Comparison of ENCODE assay signal across 9 cellular contexts in genomic region chr18:46072959-46073358, GRCh38. TPM values are rescaled to one million over a fixed set of nuclear protein-coding genes. Genes with fewer than 3 reads are reported as not detected.
DNase-seq lines count a peak whose midpoint lies in the region; ATAC-seq and TF ChIP-seq lines count a peak whose summit lies in the region.
"Had no signal": no experiment of that assay in that cellular context is flagged by ENCODE, and none has a peak within 500 bp of the region (broad histone marks: within the 10 kb centered on the region; RNA-seq: fewer than 3 reads in every experiment).

No MANE protein-coding gene starts in this region.

- no peaks in the 10 kb centered on the region for H3K27me3 ChIP-seq in CD4-positive, alpha-beta T cell (ENCODE audit: control insufficient read depth, insufficient read depth, low read length)
- no peaks in the 10 kb centered on the region for H3K27me3 ChIP-seq in naive thymus-derived CD4-positive, alpha-beta T cell (ENCODE audit: control insufficient read depth in 2 of 2, insufficient read depth in 2 of 2, low read length in 2 of 2)

- peaks cover 0 to 4% (median 0%) of the 10 kb centered on the region in 3 experiments for H3K36me3 ChIP-seq in naive thymus-derived CD4-positive, alpha-beta T cell (ENCODE audit: control insufficient read depth in 2 of 3, insufficient read depth in 3 of 3, low read length in 3 of 3)

- H3K4me1 Mint-ChIP-seq in CD4-positive, alpha-beta T cell (ENCODE audit: low read depth), result peaks cover 44% of the 10 kb centered on the region
- H3K4me1 Mint-ChIP-seq in Calu3 (ENCODE audit: low read depth, unreplicated experiment), result peaks cover 24% of the 10 kb centered on the region
- H3K4me1 Mint-ChIP-seq in activated naive CD8-positive, alpha-beta T cell treated with anti-CD3 and anti-CD28 coated beads for 36 hours, result peaks cover 37% of the 10 kb centered on the region
- peaks cover 23 to 43% (median 40%) of the 10 kb centered on the region in 7 donors for H3K4me1 Mint-ChIP-seq in naive thymus-derived CD4-positive, alpha-beta T cell

- H3K4me1 ChIP-seq in naive thymus-derived CD4-positive, alpha-beta T cell (ENCODE audit: control insufficient read depth in 2 of 2, insufficient read depth in 2 of 2, low read length in 2 of 2), result peaks cover 13 to 25% of the 10 kb centered on the region in 2 donors

- H3K9me3 Mint-ChIP-seq in CD4-positive, alpha-beta T cell, result no peaks in the 10 kb centered on the region
- no peaks in the 10 kb centered on the region for H3K9me3 Mint-ChIP-seq in Calu3 (ENCODE audit: low read depth, unreplicated experiment)
- H3K9me3 Mint-ChIP-seq in activated naive CD8-positive, alpha-beta T cell treated with anti-CD3 and anti-CD28 coated beads for 36 hours, result no peaks in the 10 kb centered on the region
- no peaks in the 10 kb centered on the region for H3K9me3 Mint-ChIP-seq in naive thymus-derived CD4-positive, alpha-beta T cell

- TF ChIP-seq CTCF in CD4-positive, alpha-beta T cell (IDR thresholded peaks at IDR 0.05), result no peak
- no peak for TF ChIP-seq CTCF in Calu3 (IDR thresholded peaks at IDR 0.05; ENCODE audit: unreplicated experiment)

- DNase-seq in CD4-positive, alpha-beta T cell, result no peak
- no peak for DNase-seq in Calu3
- DNase-seq in activated naive CD8-positive, alpha-beta T cell treated with anti-CD3 and anti-CD28 coated beads for 36 hours, result no peak
- DNase-seq in naive thymus-derived CD4-positive, alpha-beta T cell, result no peak
- no peak for DNase-seq in pons (ENCODE audit: low spot score)
- DNase-seq: left cardiac atrium had no signal

- H3K4me3 Mint-ChIP-seq in CD4-positive, alpha-beta T cell, result peak overlapping the region; percentile 81
- H3K4me3 Mint-ChIP-seq in Calu3 (ENCODE audit: low read depth, unreplicated experiment), result peak overlapping the region; percentile 64
- peak overlapping the region; percentile 81 for H3K4me3 Mint-ChIP-seq in activated naive CD8-positive, alpha-beta T cell treated with anti-CD3 and anti-CD28 coated beads for 36 hours
- peak overlapping the region; percentile 59 to 90 (median 86) for H3K4me3 Mint-ChIP-seq in naive thymus-derived CD4-positive, alpha-beta T cell

- CTCF ChIA-PET in CD4-positive, alpha-beta T cell (lab: Charles Lee), result interaction anchor here (1.0 to 1.9 kb wide), 7 partner anchors 10 to 110 kb away, joined by 3 to 19 read pairs (median 4); no protein-coding TSS in a partner anchor
- CTCF ChIA-PET in Calu3 (lab: Charles Lee), result interaction anchor here (1.0 to 1.2 kb wide), 3 partner anchors 102 to 585 kb away, joined by 3 to 4 read pairs (median 3); no protein-coding TSS in a partner anchor
- CTCF ChIA-PET in naive thymus-derived CD4-positive, alpha-beta T cell (lab: Charles Lee), result interaction anchor here (0.8 to 2.7 kb wide), 23 partner anchors 11 to 452 kb away, joined by 3 to 17 read pairs (median 4); partner anchors contain the start of gene ATP5F1A

- H3K27ac ChIP-seq in CD4-positive, alpha-beta T cell (ENCODE audit: low read depth, low read length), result no peak overlapping the region
- no peak overlapping the region for H3K27ac ChIP-seq in naive thymus-derived CD4-positive, alpha-beta T cell (ENCODE audit: low read depth, low read length)

- H3K27me3 Mint-ChIP-seq in CD4-positive, alpha-beta T cell, result no peaks in the 10 kb centered on the region
- no peaks in the 10 kb centered on the region for H3K27me3 Mint-ChIP-seq in Calu3 (ENCODE audit: unreplicated experiment)
- H3K27me3 Mint-ChIP-seq in activated naive CD8-positive, alpha-beta T cell treated with anti-CD3 and anti-CD28 coated beads for 36 hours, result no peaks in the 10 kb centered on the region
- no peaks in the 10 kb centered on the region for H3K27me3 Mint-ChIP-seq in naive thymus-derived CD4-positive, alpha-beta T cell

- peak overlapping the region; percentile 23 for H3K4me3 ChIP-seq in naive thymus-derived CD4-positive, alpha-beta T cell (ENCODE audit: low read length)

- no peaks in the 10 kb centered on the region for H3K36me3 Mint-ChIP-seq in CD4-positive, alpha-beta T cell (ENCODE audit: low read depth)
- peaks cover 31% of the 10 kb centered on the region for H3K36me3 Mint-ChIP-seq in Calu3 (ENCODE audit: insufficient read depth, unreplicated experiment)
- H3K36me3 Mint-ChIP-seq in activated naive CD8-positive, alpha-beta T cell treated with anti-CD3 and anti-CD28 coated beads for 36 hours, result peaks cover 9% of the 10 kb centered on the region
- peaks cover 0 to 3% (median 0%) of the 10 kb centered on the region in 5 donors for H3K36me3 Mint-ChIP-seq in naive thymus-derived CD4-positive, alpha-beta T cell

- BruUV-seq in Calu3 (replicated peaks; lab: Mats Ljungman, UMichigan), result no TSS peak

- POLR2A ChIA-PET in CD4-positive, alpha-beta T cell (lab: Charles Lee), result interaction anchor here (1.0 to 2.9 kb wide), 9 partner anchors 9 to 430 kb away, joined by 3 to 15 read pairs (median 5); no protein-coding TSS in a partner anchor
- POLR2A ChIA-PET in naive thymus-derived CD4-positive, alpha-beta T cell (lab: Charles Lee), result interaction anchor here (0.6 to 2.1 kb wide), 8 partner anchors 17 to 385 kb away, joined by 3 to 8 read pairs (median 4); no protein-coding TSS in a partner anchor

- intact Hi-C loops in CD4-positive, alpha-beta T cell (cut with DNase I, micrococcal nuclease), result loop anchor here (1.0 to 5.0 kb wide), 10 partner anchors 46 to 451 kb away; partner anchors contain the start of gene EPG5 (in 1 of the 2)
- intact Hi-C loops in Calu3 (cut with micrococcal nuclease; ENCODE audit: unreplicated experiment), result loop anchor here (2.0 to 5.0 kb wide), 4 partner anchors 81 to 406 kb away; no protein-coding TSS in a partner anchor
- intact Hi-C loops in naive thymus-derived CD4-positive, alpha-beta T cell (cut with micrococcal nuclease), result loop anchor here (1.0 to 2.0 kb wide), 15 partner anchors 32 to 452 kb away; partner anchors contain the start of genes EPG5 (in 2 of the 2) and HAUS1 (in 1 of the 2)

- ATAC-seq in CD4-positive, alpha-beta T cell (ENCODE audit: poor library complexity), result no peak
- ATAC-seq in naive thymus-derived CD4-positive, alpha-beta T cell, result no peak
- ATAC-seq in HG02678 (IDR thresholded peaks at IDR 0.05; ENCODE audit: unreplicated experiment) (no peak), HG03039 (IDR thresholded peaks at IDR 0.05; ENCODE audit: unreplicated experiment) (no peak), HG03520 (IDR thresholded peaks at IDR 0.05; ENCODE audit: unreplicated experiment) (no peak)

- no peaks in the 10 kb centered on the region for H3K9me3 ChIP-seq in CD4-positive, alpha-beta T cell (ENCODE audit: control insufficient read depth, low read length)
- no peaks in the 10 kb centered on the region for H3K9me3 ChIP-seq in naive thymus-derived CD4-positive, alpha-beta T cell (ENCODE audit: control insufficient read depth in 2 of 3, low read length in 3 of 3)

- no peak overlapping the region for H3K27ac Mint-ChIP-seq in CD4-positive, alpha-beta T cell
- no peak overlapping the region for H3K27ac Mint-ChIP-seq in Calu3 (ENCODE audit: unreplicated experiment)
- H3K27ac Mint-ChIP-seq in activated naive CD8-positive, alpha-beta T cell treated with anti-CD3 and anti-CD28 coated beads for 36 hours, result peak overlapping the region; percentile 67
- H3K27ac Mint-ChIP-seq in naive thymus-derived CD4-positive, alpha-beta T cell, result peak overlapping the region in 7 of 9 donors; percentile 20 to 81 (median 55)

RNA-seq across cellular contexts. Expression of gene PSTPIP2, which starts 0.9 kb away (rescaled TPM):
- total RNA-seq in CD4-positive, alpha-beta T cell, result 1 to 10 TPM; 5.9 to 6.0 TPM
- total RNA-seq in Calu3 (2022), result 2.6 TPM in 2 replicates
- total RNA-seq in activated naive CD8-positive, alpha-beta T cell treated with anti-CD3 and anti-CD28 coated beads for 36 hours, result 10 to 100 TPM; 21.6 to 22.0 TPM
- 10 to 100 TPM; 11.1 to 24.6 (median 15.2) TPM for total RNA-seq in naive thymus-derived CD4-positive, alpha-beta T cell
- polyA plus RNA-seq in naive thymus-derived CD4-positive, alpha-beta T cell, result 10 to 100 TPM; 13.5 to 15.9 TPM

RNA-seq across cellular contexts. Expression of gene ATP5F1A, which starts 25.1 kb away (rescaled TPM):
- 100 to 1,000 TPM; 205 to 206 TPM for total RNA-seq in CD4-positive, alpha-beta T cell
- 358 and 374 TPM in 2 replicates for total RNA-seq in Calu3 (2022)
- total RNA-seq in activated naive CD8-positive, alpha-beta T cell treated with anti-CD3 and anti-CD28 coated beads for 36 hours, result 100 to 1,000 TPM; 519 to 526 TPM
- 100 to 1,000 TPM; 181 to 311 (median 212) TPM for total RNA-seq in naive thymus-derived CD4-positive, alpha-beta T cell
- polyA plus RNA-seq in naive thymus-derived CD4-positive, alpha-beta T cell, result 100 to 1,000 TPM; 484 to 541 TPM

RNA-seq across cellular contexts. Expression of gene HAUS1, which starts 31.2 kb away (rescaled TPM):
- total RNA-seq in CD4-positive, alpha-beta T cell, result 10 to 100 TPM in 1 of 2 experiments, 1 to 10 TPM in 1; 8.8 to 10.8 TPM
- total RNA-seq in Calu3 (2022), result 33.5 and 35.7 TPM in 2 replicates
- total RNA-seq in activated naive CD8-positive, alpha-beta T cell treated with anti-CD3 and anti-CD28 coated beads for 36 hours, result 10 to 100 TPM; 61.1 to 66.3 TPM
- total RNA-seq in naive thymus-derived CD4-positive, alpha-beta T cell, result 10 to 100 TPM; 10.4 to 47.2 (median 15.2) TPM
- polyA plus RNA-seq in naive thymus-derived CD4-positive, alpha-beta T cell, result 10 to 100 TPM; 30.0 to 42.7 TPM

Comparison
In these comparisons a context has a peak if more than half of its experiments do, and no peak if none do; other contexts are left out.
1. H3K27ac Mint-ChIP-seq: peak in activated naive CD8-positive, alpha-beta T cell treated with anti-CD3 and anti-CD28 coated beads for 36 hours (single experiment) and naive thymus-derived CD4-positive, alpha-beta T cell (7 of 9); none in CD4-positive, alpha-beta T cell (single experiment) and Calu3 (single experiment).
2. Peak in every context shown above with its lines, with median percentiles within 50 percentile points of each other: H3K4me3 Mint-ChIP-seq.